In genomic region chr9:86795047-86795437, GRCh38 we compare ENCODE assay signal across 17 cellular contexts.
DNase-seq lines count a peak whose midpoint lies in the region; ATAC-seq and TF ChIP-seq lines count a peak whose summit lies in the region.
"Had no signal": no experiment of that assay in that cellular context is flagged by ENCODE, and none has a peak within 500 bp of the region (broad histone marks: within the 10 kb centered on the region; RNA-seq: fewer than 3 reads in every experiment).

No MANE protein-coding gene starts in this region.

- no peak overlapping the region for H3K4ac ChIP-seq in neuronal stem cell (ENCODE audit: low read length)

- peak overlapping the region; percentile 6 for H2BK15ac ChIP-seq in neuronal stem cell (ENCODE audit: low read length)

- H2BK12ac ChIP-seq in neuronal stem cell (ENCODE audit: low read length): no peak overlapping the region

- WGBS in heart left ventricle, 4 donors: 68 to 79% (median 74%) methylated on average over 7 of the region's 7 CpGs
- WGBS in neuronal stem cell (ENCODE audit: extremely low coverage in 2 of 2, insufficient read length in 2 of 2, insufficient replicate concordance in 1 of 2), 2 donors: no CpG with 5 or more reads among the region's 7 CpGs
- WGBS in tibial nerve, 2 donors: 53 to 57% methylated on average over 7 of the region's 7 CpGs

- POLR2A ChIA-PET in activated CD4-positive, alpha-beta memory T cell treated with anti-CD3 and anti-CD28 coated beads, Interleukin-2, amount 10 ng/mL, durations not matched to agents 7 days and 5 days (lab: Charles Lee): no interaction called here

- H2BK120ac ChIP-seq in neuronal stem cell (ENCODE audit: low read depth, low read length): no peak overlapping the region

- H2AFZ ChIP-seq in neuronal stem cell (ENCODE audit: low read length): peak overlapping the region; percentile 30

- H3K27ac Mint-ChIP-seq in activated CD4-positive, alpha-beta memory T cell treated with anti-CD3 and anti-CD28 coated beads, Interleukin-2, amount 10 ng/mL, durations not matched to agents 7 days and 5 days: no peak overlapping the region
- no peak overlapping the region for H3K27ac Mint-ChIP-seq in natural killer cell treated with Interleukin-12 subunit alpha and Interleukin-12 subunit beta and Interleukin-15 and Interleukin-18, amount 100 ng/mL, for 72 hours
- H3K27ac Mint-ChIP-seq: activated B cell treated with CpG ODN at 0.5 μM for 24 hours; effector memory CD8-positive, alpha-beta T cell; IgD-negative memory B cell had no signal

- H3K4me1 Mint-ChIP-seq in activated CD4-positive, alpha-beta memory T cell treated with anti-CD3 and anti-CD28 coated beads, Interleukin-2, amount 10 ng/mL, durations not matched to agents 7 days and 5 days: no peaks in the 10 kb centered on the region
- H3K4me1 Mint-ChIP-seq in natural killer cell treated with Interleukin-12 subunit alpha and Interleukin-12 subunit beta and Interleukin-15 and Interleukin-18, amount 100 ng/mL, for 72 hours (ENCODE audit: low read depth in 2 of 2): no peaks in the 10 kb centered on the region
- H3K4me1 Mint-ChIP-seq: activated B cell treated with CpG ODN at 0.5 μM for 24 hours, IgD-negative memory B cell had no signal

- peaks cover 2% of the 10 kb centered on the region for H3K27me3 Mint-ChIP-seq in activated CD4-positive, alpha-beta memory T cell treated with anti-CD3 and anti-CD28 coated beads, Interleukin-2, amount 10 ng/mL, durations not matched to agents 7 days and 5 days
- peaks cover 5 to 32% of the 10 kb centered on the region in 2 donors for H3K27me3 Mint-ChIP-seq in natural killer cell treated with Interleukin-12 subunit alpha and Interleukin-12 subunit beta and Interleukin-15 and Interleukin-18, amount 100 ng/mL, for 72 hours
- H3K27me3 Mint-ChIP-seq: activated B cell treated with CpG ODN at 0.5 μM for 24 hours had no signal

- no peaks in the 10 kb centered on the region for H3K36me3 ChIP-seq in heart left ventricle
- no peaks in the 10 kb centered on the region for H3K36me3 ChIP-seq in neuronal stem cell (replicated peaks in 1 of 2; ENCODE audit: control insufficient read depth in 2 of 2, insufficient read depth in 2 of 2, low read length in 2 of 2)
- no peaks in the 10 kb centered on the region for H3K36me3 ChIP-seq in tibial nerve
- H3K36me3 ChIP-seq: BLaER1 treated with 17β-estradiol and CSF1 and Interleukin-3, amounts not matched to agents 10 nM and 100 nM had no signal

- H4K8ac ChIP-seq in neuronal stem cell (ENCODE audit: low read depth, low read length): no peak overlapping the region

- H3K14ac ChIP-seq in neuronal stem cell (ENCODE audit: low read length): no peak overlapping the region

- no peak overlapping the region for H3K9ac ChIP-seq in neuronal stem cell (ENCODE audit: low read depth, low read length, poor library complexity)
- H3K9ac ChIP-seq: BLaER1 treated with 17β-estradiol and CSF1 and Interleukin-3, amounts not matched to agents 10 nM and 100 nM had no signal

- peak overlapping the region in 11 of 12 donors; percentile 20 to 73 (median 56) for H3K27ac ChIP-seq in heart left ventricle
- H3K27ac ChIP-seq in neuronal stem cell (replicated peaks; ENCODE audit: low read length): no peak overlapping the region
- peak overlapping the region in 3 of 4 donors; percentile 1 to 69 (median 40) for H3K27ac ChIP-seq in tibial nerve
- H3K27ac ChIP-seq: BLaER1 treated with 17β-estradiol and CSF1 and Interleukin-3, amounts not matched to agents 10 nM and 100 nM had no signal

- DNase-seq in amniotic epithelial cell (ENCODE audit: low read depth) (peak; percentile 53), heart left ventricle (no peak), neuronal stem cell (ENCODE audit: low spot score) (no peak), tibial nerve (ENCODE audit: low spot score in 2 of 2) (no peak), NCI-H1092 (lab: John Stamatoyannopoulos, UW) (no peak), NCI-H526 (lab: John Stamatoyannopoulos, UW) (no peak)
- no peak for DNase-seq in activated CD4-positive, alpha-beta memory T cell treated with anti-CD3 and anti-CD28 coated beads, Interleukin-2, amount 10 ng/mL, durations not matched to agents 7 days and 5 days
- no peak for DNase-seq in natural killer cell treated with Interleukin-12 subunit alpha and Interleukin-12 subunit beta and Interleukin-15 and Interleukin-18, amount 100 ng/mL, for 72 hours (ENCODE audit: low spot score)
- DNase-seq: activated B cell treated with CpG ODN at 0.5 μM for 24 hours; activated effector memory CD4-positive, alpha-beta T cell treated with anti-CD3 and anti-CD28 coated beads, Interleukin-2, amount 50 U/mL, for 16 hours; DMS79; effector memory CD8-positive, alpha-beta T cell; NCI-H2107; NCI-H774; stimulated activated CD4-positive, alpha-beta T cell treated with anti-CD3 and anti-CD28 coated beads, Interleukin-4, amount 100 ng/mL, for 24 hours had no signal

- no peak for TF ChIP-seq CTCF in heart left ventricle (IDR thresholded peaks at IDR 0.05)
- TF ChIP-seq CTCF in tibial nerve (IDR thresholded peaks at IDR 0.05): no peak

- peaks cover 0 to 11% (median 0%) of the 10 kb centered on the region in 12 donors for H3K4me1 ChIP-seq in heart left ventricle
- H3K4me1 ChIP-seq in neuronal stem cell (ENCODE audit: control insufficient read depth in 2 of 2, insufficient read depth in 1 of 2, low read depth in 1 of 2, low read length in 2 of 2): peaks cover 15 to 16% of the 10 kb centered on the region in 2 donors
- H3K4me1 ChIP-seq in tibial nerve: peaks cover 0 to 33% (median 7%) of the 10 kb centered on the region in 4 donors
- H3K4me1 ChIP-seq: BLaER1 treated with 17β-estradiol and CSF1 and Interleukin-3, amounts not matched to agents 10 nM and 100 nM had no signal

- H3K27me3 ChIP-seq in heart left ventricle (peaks cover 0 to 6% (median 0%) of the 10 kb centered on the region in 9 donors), neuronal stem cell (ENCODE audit: control insufficient read depth in 3 of 3, insufficient read depth in 3 of 3, low read depth in 1 of 3, low read length in 3 of 3) (no peaks in the 10 kb centered on the region), tibial nerve (no peaks in the 10 kb centered on the region)
- H3K27me3 ChIP-seq: BLaER1 treated with 17β-estradiol and CSF1 and Interleukin-3, amounts not matched to agents 10 nM and 100 nM had no signal

- no peaks in the 10 kb centered on the region for H3K79me1 ChIP-seq in neuronal stem cell (ENCODE audit: low read depth, low read length)

- no peak for ATAC-seq in heart left ventricle
- no peak for ATAC-seq in natural killer cell treated with Interleukin-12 subunit alpha and Interleukin-12 subunit beta and Interleukin-15 and Interleukin-18, amount 100 ng/mL, for 72 hours
- ATAC-seq: effector memory CD8-positive, alpha-beta T cell had no signal

- H2AK5ac ChIP-seq in neuronal stem cell (ENCODE audit: low read depth, low read length): no peak overlapping the region

- H3K4me3 Mint-ChIP-seq in activated CD4-positive, alpha-beta memory T cell treated with anti-CD3 and anti-CD28 coated beads, Interleukin-2, amount 10 ng/mL, durations not matched to agents 7 days and 5 days: no peak overlapping the region
- no peak overlapping the region for H3K4me3 Mint-ChIP-seq in natural killer cell treated with Interleukin-12 subunit alpha and Interleukin-12 subunit beta and Interleukin-15 and Interleukin-18, amount 100 ng/mL, for 72 hours
- H3K4me3 Mint-ChIP-seq: activated B cell treated with CpG ODN at 0.5 μM for 24 hours; effector memory CD8-positive, alpha-beta T cell; IgD-negative memory B cell had no signal

- CTCF ChIA-PET in activated CD4-positive, alpha-beta memory T cell treated with anti-CD3 and anti-CD28 coated beads, Interleukin-2, amount 10 ng/mL, durations not matched to agents 7 days and 5 days (lab: Charles Lee): no interaction called here

- H3K9me3 Mint-ChIP-seq in activated CD4-positive, alpha-beta memory T cell treated with anti-CD3 and anti-CD28 coated beads, Interleukin-2, amount 10 ng/mL, durations not matched to agents 7 days and 5 days: no peaks in the 10 kb centered on the region
- no peaks in the 10 kb centered on the region for H3K9me3 Mint-ChIP-seq in natural killer cell treated with Interleukin-12 subunit alpha and Interleukin-12 subunit beta and Interleukin-15 and Interleukin-18, amount 100 ng/mL, for 72 hours
- H3K9me3 Mint-ChIP-seq: activated B cell treated with CpG ODN at 0.5 μM for 24 hours; effector memory CD8-positive, alpha-beta T cell had no signal

- no peak overlapping the region for H3K23ac ChIP-seq in neuronal stem cell (ENCODE audit: low read depth, low read length, poor library complexity)

- no peaks in the 10 kb centered on the region for H3K9me3 ChIP-seq in heart left ventricle
- H3K9me3 ChIP-seq in neuronal stem cell (replicated peaks in 1 of 2; ENCODE audit: control insufficient read depth in 2 of 2, insufficient read depth in 1 of 2, low read depth in 1 of 2, low read length in 2 of 2): no peaks in the 10 kb centered on the region
- H3K9me3 ChIP-seq in tibial nerve: no peaks in the 10 kb centered on the region
- H3K9me3 ChIP-seq: BLaER1 treated with 17β-estradiol and CSF1 and Interleukin-3, amounts not matched to agents 10 nM and 100 nM had no signal

- H2BK5ac ChIP-seq in neuronal stem cell (ENCODE audit: low read length): no peak overlapping the region

- no peaks in the 10 kb centered on the region for H3K36me3 Mint-ChIP-seq in activated CD4-positive, alpha-beta memory T cell treated with anti-CD3 and anti-CD28 coated beads, Interleukin-2, amount 10 ng/mL, durations not matched to agents 7 days and 5 days (ENCODE audit: low read depth)
- H3K36me3 Mint-ChIP-seq in natural killer cell treated with Interleukin-12 subunit alpha and Interleukin-12 subunit beta and Interleukin-15 and Interleukin-18, amount 100 ng/mL, for 72 hours: no peaks in the 10 kb centered on the region
- H3K36me3 Mint-ChIP-seq: IgD-negative memory B cell had no signal

- H3K4me3 ChIP-seq in heart left ventricle: peak overlapping the region in 6 of 12 donors; percentile 7 to 46 (median 28)
- no peak overlapping the region for H3K4me3 ChIP-seq in neuronal stem cell (ENCODE audit: low read length in 2 of 2)
- peak overlapping the region in 2 of 4 donors; percentile 1 to 44 for H3K4me3 ChIP-seq in tibial nerve
- H3K4me3 ChIP-seq: BLaER1 treated with 17β-estradiol and CSF1 and Interleukin-3, amounts not matched to agents 10 nM and 100 nM had no signal

- H3K4me2 ChIP-seq in neuronal stem cell (ENCODE audit: insufficient read depth, low read length, poor library complexity, severe bottlenecking): peak overlapping the region; percentile 28
- H3K4me2 ChIP-seq: BLaER1 treated with 17β-estradiol and CSF1 and Interleukin-3, amounts not matched to agents 10 nM and 100 nM had no signal

- TF ChIP-seq EP300 in tibial nerve (IDR thresholded peaks at IDR 0.05): no peak

- no peak for TF ChIP-seq POLR2A in heart left ventricle (IDR thresholded peaks at IDR 0.05)
- TF ChIP-seq POLR2A in tibial nerve (IDR thresholded peaks at IDR 0.05): no peak

- H3K18ac ChIP-seq in neuronal stem cell (ENCODE audit: low read length): peak overlapping the region; percentile 23

- H4K91ac ChIP-seq in neuronal stem cell (ENCODE audit: low read depth, low read length, poor library complexity): no peak overlapping the region

- intact Hi-C loops in heart left ventricle (cut with DNase I): no loop called here
